ENCODE assay signal across 1 cellular context in the genomic region with DNA sequence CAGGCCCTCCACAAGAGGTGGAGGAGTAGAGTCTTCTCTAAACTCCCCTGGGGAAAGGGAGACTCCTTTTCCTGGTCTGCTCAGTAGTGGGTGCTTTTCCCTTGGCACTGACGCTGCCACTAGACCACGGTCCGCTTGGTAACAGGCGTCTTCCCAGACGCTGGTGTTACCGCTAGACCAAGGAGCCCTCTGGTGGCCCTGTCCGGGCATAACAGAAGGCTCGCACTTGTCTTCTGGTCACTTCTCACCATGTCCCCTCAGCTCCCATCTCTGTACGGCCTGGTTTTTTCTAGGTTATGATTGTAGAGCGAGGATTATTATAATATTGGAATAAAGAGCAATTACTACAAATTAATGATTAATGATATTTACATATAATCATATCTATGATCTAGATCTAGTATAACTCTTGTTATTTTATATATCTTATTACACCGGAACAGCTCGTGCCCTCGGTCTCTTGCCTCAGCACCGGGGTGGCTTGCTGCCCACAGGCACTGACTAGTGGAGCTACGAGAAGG.
TF ChIP-seq lines count a peak whose summit lies in the region.

No MANE protein-coding gene starts in this region.

TF ChIP-seq in A549, 52 proteins besides CTCF, POLR2A, EP300 and RAD21:
- TF ChIP-seq SMC3 (IDR thresholded peaks at IDR 0.05): peak; percentile 40; the same call in 2 of the 3 replicates
TF ChIP-seq in A549: peak in this region for 1; not testable (repeated sequence) for 51.
